Comparison of ENCODE assay signal across 10 cellular contexts in genomic region chr10:70379581-70380176, GRCh38. TPM values are rescaled to one million over a fixed set of nuclear protein-coding genes. Genes with fewer than 3 reads are reported as not detected.
DNase-seq lines count a peak whose midpoint lies in the region; ATAC-seq and TF ChIP-seq lines count a peak whose summit lies in the region.
"Had no signal": no experiment of that assay in that cellular context is flagged by ENCODE, and none has a peak within 500 bp of the region (broad histone marks: within the 10 kb centered on the region; RNA-seq: fewer than 3 reads in every experiment).

No MANE protein-coding gene starts in this region.

- no peak for ATAC-seq in CD4-positive, alpha-beta T cell (ENCODE audit: poor library complexity)
- ATAC-seq in HCT116: no peak
- ATAC-seq in GM18502 (IDR thresholded peaks at IDR 0.05; ENCODE audit: poor library complexity, unreplicated experiment): no peak
- ATAC-seq in activated T-cell treated with anti-CD3 and anti-CD28 coated beads, Interleukin-2, amount 50 U/mL, for 72 hours (replicated peaks in 1 of 2): no peak

- H3K27me3 Mint-ChIP-seq in CD4-positive, alpha-beta T cell: no peaks in the 10 kb centered on the region
- H3K27me3 Mint-ChIP-seq in activated T-cell treated with anti-CD3 and anti-CD28 coated beads, Interleukin-2, amount 50 U/mL, for 72 hours (ENCODE audit: low read depth): peaks cover 5% of the 10 kb centered on the region

- H2AFZ ChIP-seq in HCT116 (ENCODE audit: low read depth, low read length, poor library complexity, severe bottlenecking): no peak overlapping the region

- RAD21 ChIA-PET in HCT116 (lab: Charles Lee; ENCODE audit: low non-redundant PET in 1 of 2, low total read pairs in 2 of 2, uncharacterized antibody in 2 of 2, unreplicated experiment in 2 of 2): no interaction called here

- H3K27me3 ChIP-seq in CD4-positive, alpha-beta T cell (ENCODE audit: control insufficient read depth, insufficient read depth, low read length): no peaks in the 10 kb centered on the region
- H3K27me3 ChIP-seq in HCT116 (ENCODE audit: insufficient read depth, low read length) (no peaks in the 10 kb centered on the region), adrenal gland (no peaks in the 10 kb centered on the region)

- no TSS peak for BruUV-seq in HCT116 (replicated peaks; lab: Mats Ljungman, UMichigan)

- peak overlapping the region; percentile 45 for H3K4me3 Mint-ChIP-seq in CD4-positive, alpha-beta T cell
- no peak overlapping the region for H3K4me3 Mint-ChIP-seq in activated T-cell treated with anti-CD3 and anti-CD28 coated beads, Interleukin-2, amount 50 U/mL, for 72 hours

- intact Hi-C loops in CD4-positive, alpha-beta T cell (cut with DNase I, micrococcal nuclease): no loop called here
- intact Hi-C loops in HCT116 (cut with micrococcal nuclease): no loop called here
- intact Hi-C loops in adrenal gland (cut with DNase I): no loop called here

- no peaks in the 10 kb centered on the region for H3K9me3 ChIP-seq in CD4-positive, alpha-beta T cell (ENCODE audit: control insufficient read depth, low read length)
- peaks cover 0 to 8% of the 10 kb centered on the region in 2 experiments; a peak in 1 of 4 replicates for H3K9me3 ChIP-seq in HCT116 (ENCODE audit: control insufficient read depth in 1 of 2, insufficient read depth in 1 of 2, low read depth in 1 of 2, low read length in 2 of 2)
- H3K9me3 ChIP-seq in adrenal gland (replicated peaks in 1 of 3): no peaks in the 10 kb centered on the region

- no peak for DNase-seq in CD4-positive, alpha-beta T cell
- DNase-seq in HCT116 (ENCODE audit: low read depth, low spot score) (no peak), adrenal gland (no peak), lung microvascular endothelial cell (ENCODE audit: low read depth in 2 of 2) (peak; percentile 7 to 20), activated gamma-delta T cell (lab: John Stamatoyannopoulos, UW) (no peak), SW480 (ENCODE audit: low spot score) (no peak)
- no peak for DNase-seq in activated T-cell treated with anti-CD3 and anti-CD28 coated beads, Interleukin-2, amount 50 U/mL, for 72 hours
- DNase-seq: activated T-cell treated with anti-CD3 and anti-CD28 coated beads, Interleukin-2, amount 50 U/mL, for 1 hour; NCI-H2081 treated with DMSO at 0.1 percent for 48 hours had no signal

- peak overlapping the region; percentile 73; the same call in 1 of the 2 replicates for H3K4me2 ChIP-seq in HCT116 (ENCODE audit: low read length)

- no peak for TF ChIP-seq POLR2A in HCT116 (IDR thresholded peaks at IDR 0.05; ENCODE audit: borderline replicate concordance, extremely low read depth, insufficient read depth, insufficient read length)
- no peak for TF ChIP-seq POLR2A in adrenal gland (IDR thresholded peaks at IDR 0.05)

- H3K4me3 ChIP-seq in HCT116 (replicated peaks in 1 of 2; ENCODE audit: low read depth in 1 of 2, low read length in 2 of 2): no peak overlapping the region
- no peak overlapping the region for H3K4me3 ChIP-seq in adrenal gland

- TF ChIP-seq CTCF in CD4-positive, alpha-beta T cell (IDR thresholded peaks at IDR 0.05): peak; percentile 49
- TF ChIP-seq CTCF in HCT116 (IDR thresholded peaks at IDR 0.05 in 2 of 3, conservative IDR thresholded peaks at IDR 0.05 in 1 of 3; ENCODE audit: borderline replicate concordance in 1 of 3, insufficient read depth in 1 of 3, low read depth in 2 of 3, low read length in 2 of 3): peak; percentile 24 to 89 (median 69); a peak in 4 of 6 replicates
- TF ChIP-seq CTCF in adrenal gland (IDR thresholded peaks at IDR 0.05): peak; percentile 3 to 59 (median 44)

- peaks cover 35 to 60% of the 10 kb centered on the region in 2 experiments for H3K4me1 ChIP-seq in HCT116 (ENCODE audit: control insufficient read depth in 1 of 2, insufficient read depth in 2 of 2, low read length in 2 of 2)
- H3K4me1 ChIP-seq in adrenal gland (replicated peaks in 1 of 2): peaks cover 0 to 7% of the 10 kb centered on the region in 2 donors

- no peak overlapping the region for H3K9ac ChIP-seq in HCT116 (ENCODE audit: low read length)

- H3K79me2 ChIP-seq in HCT116 (ENCODE audit: insufficient read depth, low read length): peaks cover 12% of the 10 kb centered on the region

- POLR2A ChIA-PET in CD4-positive, alpha-beta T cell (lab: Charles Lee): interaction anchor here (1.9 kb wide), 1 partner anchor 10 kb away, joined by 4 read pairs; no protein-coding TSS in a partner anchor
- POLR2A ChIA-PET in HCT116 (lab: Charles Lee): interaction anchor here (1.1 kb wide), 1 partner anchor 113 kb away, joined by 3 read pairs; no protein-coding TSS in a partner anchor

- peaks cover 11% of the 10 kb centered on the region for H3K4me1 Mint-ChIP-seq in CD4-positive, alpha-beta T cell (ENCODE audit: low read depth)
- peaks cover 26% of the 10 kb centered on the region for H3K4me1 Mint-ChIP-seq in activated T-cell treated with anti-CD3 and anti-CD28 coated beads, Interleukin-2, amount 50 U/mL, for 72 hours (ENCODE audit: low read depth)

- CTCF ChIA-PET in CD4-positive, alpha-beta T cell (lab: Charles Lee): interaction anchor here (0.9 to 1.5 kb wide), 2 partner anchors 15 to 234 kb away, joined by 4 read pairs; partner anchors contain the start of gene TYSND1
- CTCF ChIA-PET in HCT116 (lab: Charles Lee): interaction anchor here (0.8 to 2.9 kb wide), 4 partner anchors 8 to 158 kb away, joined by 3 to 18 read pairs (median 4); no protein-coding TSS in a partner anchor

- no peaks in the 10 kb centered on the region for H3K9me2 ChIP-seq in HCT116 (ENCODE audit: insufficient read depth)

- 87 to 93% (median 89%) methylated on average over 13 to 14 of the region's 14 CpGs for WGBS in adrenal gland, 4 donors

- no peak overlapping the region for H3K27ac ChIP-seq in CD4-positive, alpha-beta T cell (ENCODE audit: low read depth, low read length)
- H3K27ac ChIP-seq in HCT116 (ENCODE audit: low read depth, low read length) (no peak overlapping the region), adrenal gland (no peak overlapping the region)

- H3K36me3 Mint-ChIP-seq in CD4-positive, alpha-beta T cell (ENCODE audit: low read depth): no peaks in the 10 kb centered on the region
- H3K36me3 Mint-ChIP-seq in activated T-cell treated with anti-CD3 and anti-CD28 coated beads, Interleukin-2, amount 50 U/mL, for 72 hours (ENCODE audit: insufficient read depth in 2 of 2): peaks cover 0 to 2% of the 10 kb centered on the region in 2 donors

- H3K27ac Mint-ChIP-seq in CD4-positive, alpha-beta T cell: no peak overlapping the region
- H3K27ac Mint-ChIP-seq in activated T-cell treated with anti-CD3 and anti-CD28 coated beads, Interleukin-2, amount 50 U/mL, for 72 hours: no peak overlapping the region

- peaks cover 0 to 5% of the 10 kb centered on the region in 2 experiments; a peak in 1 of 4 replicates for H3K36me3 ChIP-seq in HCT116 (ENCODE audit: control insufficient read depth in 1 of 2, insufficient read depth in 2 of 2, low read length in 2 of 2)
- H3K36me3 ChIP-seq in adrenal gland (replicated peaks in 1 of 2): no peaks in the 10 kb centered on the region

- H3K9me3 Mint-ChIP-seq in CD4-positive, alpha-beta T cell: no peaks in the 10 kb centered on the region
- no peaks in the 10 kb centered on the region for H3K9me3 Mint-ChIP-seq in activated T-cell treated with anti-CD3 and anti-CD28 coated beads, Interleukin-2, amount 50 U/mL, for 72 hours

- H4K20me1 ChIP-seq in HCT116 (ENCODE audit: insufficient read depth): peaks cover 4% of the 10 kb centered on the region; the same call in 1 of the 2 replicates

- peak; percentile 50 for TF ChIP-seq RAD21 in HCT116 (IDR thresholded peaks at IDR 0.05; ENCODE audit: low read depth)

TF ChIP-seq in HCT116, 20 proteins besides CTCF, POLR2A, EP300 and RAD21 (continues in another document):
- TF ChIP-seq REST (IDR thresholded peaks at IDR 0.05; ENCODE audit: low read depth) (no peak), CEBPB (IDR thresholded peaks at IDR 0.05; ENCODE audit: low read depth) (no peak), SIN3A (IDR thresholded peaks at IDR 0.05; ENCODE audit: low read depth) (no peak)

RNA-seq across cellular contexts. Expression of gene LRRC20, which starts 2.7 kb away (rescaled TPM):
- 1 to 10 TPM; 1.6 to 1.8 TPM for total RNA-seq in CD4-positive, alpha-beta T cell
- 19.5 TPM for total RNA-seq in HCT116 (2021; ENCODE audit: unreplicated experiment)
- 20.5 and 21.4 TPM in 2 replicates for polyA plus RNA-seq in HCT116 (2012)
- total RNA-seq in adrenal gland: 10 to 100 TPM in 3 of 8 donors, 1 to 10 TPM in 5; 4.9 to 24.1 (median 8.9) TPM
- polyA plus RNA-seq in adrenal gland: 1 to 10 TPM; 1.7 to 6.0 (median 3.5) TPM
- 1.8 and 3.7 TPM in 2 replicates for total RNA-seq in lung microvascular endothelial cell
- total RNA-seq in activated T-cell treated with anti-CD3 and anti-CD28 coated beads, Interleukin-2, amount 50 U/mL, for 72 hours: 1 to 10 TPM; 3.6 to 5.8 TPM

RNA-seq across cellular contexts. Expression of gene EIF4EBP2, which starts 24.3 kb away (rescaled TPM):
- 10 to 100 TPM; 21.4 to 22.6 TPM for total RNA-seq in CD4-positive, alpha-beta T cell
- total RNA-seq in HCT116 (2021; ENCODE audit: unreplicated experiment) (36.7 TPM), adrenal gland (100 to 1,000 TPM in 1 of 8 donors, 10 to 100 TPM in 7; 67.2 to 106 (median 71.6) TPM), lung microvascular endothelial cell (18.7 and 22.0 TPM in 2 replicates)
- polyA plus RNA-seq in HCT116 (2012): 7.4 and 10.1 TPM in 2 replicates
- polyA plus RNA-seq in adrenal gland: 10 to 100 TPM; 17.7 to 57.9 (median 17.8) TPM
- 10 to 100 TPM; 23.6 to 24.3 TPM for total RNA-seq in activated T-cell treated with anti-CD3 and anti-CD28 coated beads, Interleukin-2, amount 50 U/mL, for 72 hours

Comparison
In these comparisons a context has a peak if more than half of its experiments do, and no peak if none do; other contexts are left out.
1. DNase-seq: peak in lung microvascular endothelial cell (2 of 2); none in CD4-positive, alpha-beta T cell (0 of 10), HCT116 (single experiment), adrenal gland (0 of 7), activated gamma-delta T cell (single experiment), SW480 (single experiment) and activated T-cell treated with anti-CD3 and anti-CD28 coated beads, Interleukin-2, amount 50 U/mL, for 72 hours (0 of 2).
2. Peak in every context shown above with its lines, with median percentiles within 50 percentile points of each other: CTCF ChIP-seq.